ENCODE assay signal across 8 cellular contexts in genomic region chr6:145633981-145634627, GRCh38.
DNase-seq lines count a peak whose midpoint lies in the region; ATAC-seq and TF ChIP-seq lines count a peak whose summit lies in the region.

No MANE protein-coding gene starts in this region.

- no peaks in the 10 kb centered on the region for H3K9me3 Mint-ChIP-seq in CD8-positive, alpha-beta T cell

- TF ChIP-seq CTCF in CD8-positive, alpha-beta T cell (IDR thresholded peaks at IDR 0.05), result peak; percentile 79

- peaks cover 24% of the 10 kb centered on the region for H3K36me3 Mint-ChIP-seq in CD8-positive, alpha-beta T cell

- no peak overlapping the region for H3K27ac ChIP-seq in CD8-positive, alpha-beta T cell (ENCODE audit: low read depth, low read length)

- no peaks in the 10 kb centered on the region for H3K36me3 ChIP-seq in CD8-positive, alpha-beta T cell (ENCODE audit: insufficient read depth, low read length)

- CTCF ChIA-PET in CD8-positive, alpha-beta T cell (lab: Charles Lee), result interaction anchor here (0.7 to 3.1 kb wide), 17 partner anchors 10 to 958 kb away, joined by 3 to 28 read pairs (median 4); no protein-coding TSS in a partner anchor

- no peaks in the 10 kb centered on the region for H3K4me1 ChIP-seq in CD8-positive, alpha-beta T cell (ENCODE audit: insufficient read depth, low read length)

- POLR2A ChIA-PET in CD8-positive, alpha-beta T cell (lab: Charles Lee), result interaction anchor here (0.8 to 1.5 kb wide), 2 partner anchors 16 to 19 kb away, joined by 3 read pairs; no protein-coding TSS in a partner anchor

- no peak overlapping the region for H3K27ac Mint-ChIP-seq in CD8-positive, alpha-beta T cell

- no peak overlapping the region for H3K4me3 ChIP-seq in CD8-positive, alpha-beta T cell (ENCODE audit: low read depth, low read length)

- ATAC-seq in CD8-positive, alpha-beta T cell, result peak; percentile 71
- ATAC-seq in GM19395 (IDR thresholded peaks at IDR 0.05; ENCODE audit: unreplicated experiment), result peak; percentile 97
- ATAC-seq in HG03457 (IDR thresholded peaks at IDR 0.05; ENCODE audit: unreplicated experiment), result peak; percentile 63

- no peaks in the 10 kb centered on the region for H3K27me3 ChIP-seq in CD8-positive, alpha-beta T cell (ENCODE audit: insufficient read depth, low read length)

- intact Hi-C loops in CD8-positive, alpha-beta T cell (cut with DNase I, micrococcal nuclease), result loop anchor here (2.0 to 10.0 kb wide), 2 partner anchors 1049 to 1529 kb away; no protein-coding TSS in a partner anchor

- DNase-seq in CD8-positive, alpha-beta T cell, result peak; percentile 53 to 81 (median 70)
- DNase-seq in NCI-H526 (lab: John Stamatoyannopoulos, UW) (peak; percentile 67 to 89), ecto neural progenitor cell (ENCODE audit: low spot score) (peak; percentile 91), lung microvascular endothelial cell (ENCODE audit: low read depth in 2 of 2) (peak; percentile 78 to 87)
- peak; percentile 80 for DNase-seq in activated CD4-positive, alpha-beta T cell treated with anti-CD3 and anti-CD28 coated beads, Interleukin-2, amount 50 U/mL, for 1 hour
- DNase-seq in stimulated activated CD8-positive, alpha-beta memory T cell treated with anti-CD3 and anti-CD28 coated beads, Interleukin-15, amount 100 ng/mL, for 4 hours (ENCODE audit: low read depth in 2 of 2), result peak; percentile 16 to 50

- H3K9me3 ChIP-seq in CD8-positive, alpha-beta T cell (ENCODE audit: low read length), result no peaks in the 10 kb centered on the region

- H3K4me3 Mint-ChIP-seq in CD8-positive, alpha-beta T cell, result no peak overlapping the region

- H3K27me3 Mint-ChIP-seq in CD8-positive, alpha-beta T cell (ENCODE audit: low read depth), result no peaks in the 10 kb centered on the region

- peaks cover 7% of the 10 kb centered on the region for H3K4me1 Mint-ChIP-seq in CD8-positive, alpha-beta T cell (ENCODE audit: low read depth)

Comparison
In these comparisons a context has a peak if more than half of its experiments do, and no peak if none do; other contexts are left out.
1. DNase-seq: peak in every context shown above with its lines; median percentile 91 in ecto neural progenitor cell; 82 in lung microvascular endothelial cell; 80 in activated CD4-positive, alpha-beta T cell treated with anti-CD3 and anti-CD28 coated beads, Interleukin-2, amount 50 U/mL, for 1 hour; 78 in NCI-H526; 70 in CD8-positive, alpha-beta T cell; 33 in stimulated activated CD8-positive, alpha-beta memory T cell treated with anti-CD3 and anti-CD28 coated beads, Interleukin-15, amount 100 ng/mL, for 4 hours.